ENCODE assay signal across 8 cellular contexts in genomic region chr7:128879939-128880746, GRCh38. TPM values are rescaled to one million over a fixed set of nuclear protein-coding genes. Genes with fewer than 3 reads are reported as not detected.
A peak's percentile ranks its signal among the peaks of the same experiment; 100 is the strongest.
DNase-seq lines count a peak whose midpoint lies in the region; ATAC-seq, FAIRE-seq and TF ChIP-seq lines count a peak whose summit lies in the region.

No MANE protein-coding gene starts in this region.

- H3K4me1 ChIP-seq in left lung = no peaks in the 10 kb centered on the region
- H3K4me1 ChIP-seq in upper lobe of right lung = no peaks in the 10 kb centered on the region

- peak; percentile 7 for FAIRE-seq in bronchial epithelial cell (lab: Jason Lieb, UNC)

- peak; percentile 91 for ATAC-seq in left lung
- ATAC-seq in upper lobe of right lung = peak; percentile 87
- ATAC-seq in HG03432 (IDR thresholded peaks at IDR 0.05; ENCODE audit: unreplicated experiment) = no peak
- ATAC-seq in activated T-cell treated with anti-CD3 and anti-CD28 coated beads, Interleukin-2, amount 50 U/mL, for 4 hours = no peak

- DNase-seq in stimulated activated CD4-positive, alpha-beta T cell treated with anti-CD3 and anti-CD28 coated beads, Interleukin-4, amount 100 ng/mL, for 24 hours = peak; percentile 22
- no peak for DNase-seq in stimulated activated CD4-positive, alpha-beta T cell treated with anti-CD3 and anti-CD28 coated beads, Interleukin-4, amount 100 ng/mL, for 1 hour
- DNase-seq in NCI-H510A treated with DMSO at 0.1 percent for 48 hours (lab: John Stamatoyannopoulos, UW) (peak; percentile 2), bronchial epithelial cell (ENCODE audit: low read depth) (peak; percentile 42), left lung (peak in 1 of 2 donors; percentile 61), upper lobe of right lung (peak; percentile 81)
- DNase-seq in activated T-cell treated with anti-CD3 and anti-CD28 coated beads, Interleukin-2, amount 50 U/mL, for 4 hours = no peak

- peaks cover 1% of the 10 kb centered on the region for H3K4me1 Mint-ChIP-seq in activated T-cell treated with anti-CD3 and anti-CD28 coated beads, Interleukin-2, amount 50 U/mL, for 4 hours (ENCODE audit: low read depth)

- TF ChIP-seq CTCF in bronchial epithelial cell (IDR thresholded peaks at IDR 0.05; ENCODE audit: insufficient read depth, low read length, severe bottlenecking) (peak; percentile 96), left lung (IDR thresholded peaks at IDR 0.05) (peak; percentile 71 to 78), upper lobe of right lung (IDR thresholded peaks at IDR 0.05) (peak; percentile 78)

- H3K36me3 Mint-ChIP-seq in activated T-cell treated with anti-CD3 and anti-CD28 coated beads, Interleukin-2, amount 50 U/mL, for 4 hours (ENCODE audit: insufficient read depth) = no peaks in the 10 kb centered on the region

- no peaks in the 10 kb centered on the region for H3K9me3 Mint-ChIP-seq in activated T-cell treated with anti-CD3 and anti-CD28 coated beads, Interleukin-2, amount 50 U/mL, for 4 hours

- H3K9me3 ChIP-seq in left lung (no peaks in the 10 kb centered on the region), upper lobe of right lung (no peaks in the 10 kb centered on the region)

- intact Hi-C loops in left lung (cut with DNase I) (no loop called here), upper lobe of right lung (cut with DNase I) (no loop called here)

- H3K27me3 ChIP-seq in bronchial epithelial cell (ENCODE audit: control insufficient read depth, insufficient read depth, low read length) (no peaks in the 10 kb centered on the region), left lung (peaks cover 0 to 5% of the 10 kb centered on the region in 2 donors), upper lobe of right lung (no peaks in the 10 kb centered on the region)

- H3K36me3 ChIP-seq in bronchial epithelial cell (ENCODE audit: control insufficient read depth, insufficient read depth, low read length) (no peaks in the 10 kb centered on the region), left lung (no peaks in the 10 kb centered on the region), upper lobe of right lung (no peaks in the 10 kb centered on the region)

- H3K4me3 Mint-ChIP-seq in activated T-cell treated with anti-CD3 and anti-CD28 coated beads, Interleukin-2, amount 50 U/mL, for 4 hours = no peak overlapping the region

- peaks cover 8% of the 10 kb centered on the region for H3K27me3 Mint-ChIP-seq in activated T-cell treated with anti-CD3 and anti-CD28 coated beads, Interleukin-2, amount 50 U/mL, for 4 hours (ENCODE audit: low read depth)

- H3K27ac ChIP-seq in left lung = no peak overlapping the region
- no peak overlapping the region for H3K27ac ChIP-seq in upper lobe of right lung

- no peak overlapping the region for H3K4me3 ChIP-seq in bronchial epithelial cell (ENCODE audit: low read depth, low read length)
- H3K4me3 ChIP-seq in left lung = no peak overlapping the region
- H3K4me3 ChIP-seq in upper lobe of right lung = no peak overlapping the region

RNA-seq across cellular contexts. Expression of gene ATP6V1F, which starts 17.5 kb away (rescaled TPM):
- total RNA-seq in bronchial epithelial cell = 108 and 132 TPM in 2 replicates
- total RNA-seq in left lung = 100 to 1,000 TPM; 192 to 200 TPM
- 180 TPM for total RNA-seq in upper lobe of right lung
- total RNA-seq in activated T-cell treated with anti-CD3 and anti-CD28 coated beads, Interleukin-2, amount 50 U/mL, for 4 hours = 100 to 1,000 TPM; 120 to 137 (median 127) TPM

RNA-seq across cellular contexts. Expression of gene KCP, which starts 30.4 kb away (rescaled TPM):
- total RNA-seq in bronchial epithelial cell = 0.53 and 1.3 TPM in 2 replicates
- 1 to 10 TPM; 1.5 to 1.7 TPM for total RNA-seq in left lung
- total RNA-seq in upper lobe of right lung = 1.3 TPM
- under 1 TPM; 0.10 to 0.40 (median 0.27) TPM for total RNA-seq in activated T-cell treated with anti-CD3 and anti-CD28 coated beads, Interleukin-2, amount 50 U/mL, for 4 hours

RNA-seq across cellular contexts. Expression of gene FLNC, which starts 49.9 kb away (rescaled TPM):
- total RNA-seq in bronchial epithelial cell (0.64 and 1.8 TPM in 2 replicates), left lung (10 to 100 TPM; 14.3 to 23.7 TPM), upper lobe of right lung (7.7 TPM)
- total RNA-seq in activated T-cell treated with anti-CD3 and anti-CD28 coated beads, Interleukin-2, amount 50 U/mL, for 4 hours = under 1 TPM; 0.16 to 0.33 (median 0.25) TPM

RNA-seq across cellular contexts. Expression of gene IRF5, which starts 57.6 kb away (rescaled TPM):
- total RNA-seq in bronchial epithelial cell (6.8 and 7.7 TPM in 2 replicates), left lung (10 to 100 TPM; 18.2 to 35.5 TPM), upper lobe of right lung (29.4 TPM)
- 10 to 100 TPM in 1 of 3 donors, 1 to 10 TPM in 2; 4.2 to 15.4 (median 8.4) TPM for total RNA-seq in activated T-cell treated with anti-CD3 and anti-CD28 coated beads, Interleukin-2, amount 50 U/mL, for 4 hours

Comparison
In these comparisons a context has a peak if more than half of its experiments do, and no peak if none do; other contexts are left out.
1. DNase-seq: peak in stimulated activated CD4-positive, alpha-beta T cell treated with anti-CD3 and anti-CD28 coated beads, Interleukin-4, amount 100 ng/mL, for 24 hours (single experiment), NCI-H510A treated with DMSO at 0.1 percent for 48 hours (single experiment), bronchial epithelial cell (single experiment) and upper lobe of right lung (single experiment); none in stimulated activated CD4-positive, alpha-beta T cell treated with anti-CD3 and anti-CD28 coated beads, Interleukin-4, amount 100 ng/mL, for 1 hour (single experiment) and activated T-cell treated with anti-CD3 and anti-CD28 coated beads, Interleukin-2, amount 50 U/mL, for 4 hours (single experiment).
2. ATAC-seq: peak in left lung (single experiment) and upper lobe of right lung (single experiment); none in HG03432 (single experiment) and activated T-cell treated with anti-CD3 and anti-CD28 coated beads, Interleukin-2, amount 50 U/mL, for 4 hours (0 of 2).
3. Peak in every context shown above with its lines, with median percentiles within 50 percentile points of each other: CTCF ChIP-seq.